Comparison of ENCODE assay signal across 19 cellular contexts in the genomic region with DNA sequence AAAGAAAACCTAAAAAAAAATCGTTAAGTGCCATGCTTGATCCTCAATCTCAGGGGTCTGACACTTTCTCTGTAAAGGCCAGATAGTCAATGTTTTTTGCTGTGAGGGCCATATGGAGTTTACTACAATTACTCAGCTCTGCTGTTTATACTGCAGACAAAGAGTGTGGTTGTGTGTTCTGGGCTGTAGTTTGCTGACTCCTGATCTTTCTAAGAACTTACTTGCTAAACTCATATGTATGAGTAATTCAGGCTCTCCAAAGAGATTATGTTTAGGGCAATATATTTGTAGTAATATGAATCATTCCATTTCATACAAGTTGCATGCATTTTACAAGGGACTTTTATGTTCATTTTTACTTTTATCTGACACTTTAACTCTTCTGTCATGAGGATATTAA.
DNase-seq lines count a peak whose midpoint lies in the region; ATAC-seq and TF ChIP-seq lines count a peak whose summit lies in the region.
"Had no signal": no experiment of that assay in that cellular context is flagged by ENCODE, and none has a peak within 500 bp of the region (broad histone marks: within the 10 kb centered on the region; RNA-seq: fewer than 3 reads in every experiment).

No MANE protein-coding gene starts in this region.

- H3K4me1 ChIP-seq in left lung = peaks cover 0 to under 1% of the 10 kb centered on the region in 2 donors
- H3K4me1 ChIP-seq: adrenal gland, right atrium auricular region, SJSA1 had no signal

- H3K36me3 ChIP-seq in MG63 (no peaks in the 10 kb centered on the region), brain microvascular endothelial cell (replicated peaks) (no peaks in the 10 kb centered on the region), left lung (no peaks in the 10 kb centered on the region)
- H3K36me3 ChIP-seq: adrenal gland, right atrium auricular region, SJSA1 had no signal

- intact Hi-C loops in left lung (cut with DNase I) = no loop called here

- H3K27ac ChIP-seq in brain microvascular endothelial cell (no peak overlapping the region), left lung (no peak overlapping the region)
- H3K27ac ChIP-seq: adrenal gland, C4-2B, right atrium auricular region, SJSA1 had no signal

- in situ Hi-C loops in brain microvascular endothelial cell (cut with HindIII; ENCODE audit: low pct_ligation_motif_present, low sequenced_read_pairs) = no loop called here

- H3K9me3 ChIP-seq in MG63 (no peaks in the 10 kb centered on the region), left lung (no peaks in the 10 kb centered on the region)
- H3K9me3 ChIP-seq: adrenal gland, right atrium auricular region, SJSA1 had no signal

- peak; percentile 56 for ATAC-seq in left lung
- ATAC-seq: K562, natural killer cell had no signal

- TF ChIP-seq CTCF in brain microvascular endothelial cell (IDR thresholded peaks at IDR 0.05; ENCODE audit: low read depth, low read length, missing control alignments) (no peak), left lung (IDR thresholded peaks at IDR 0.05) (no peak)

- H3K27me3 ChIP-seq in MG63 (no peaks in the 10 kb centered on the region), brain microvascular endothelial cell (replicated peaks) (no peaks in the 10 kb centered on the region), left lung (no peaks in the 10 kb centered on the region)
- H3K27me3 ChIP-seq: adrenal gland, right atrium auricular region, SJSA1 had no signal

- DNase-seq in DMS 273 treated with DMSO at 0.1 percent for 48 hours (lab: John Stamatoyannopoulos, UW) = peak; percentile 47
- DNase-seq in MG63 = peak; percentile 12
- DNase-seq in brain microvascular endothelial cell = peak; percentile 70
- no peak for DNase-seq in left lung
- no peak for DNase-seq in SK-N-DZ (ENCODE audit: low spot score)
- no peak for DNase-seq in HPDE6-E6E7 (ENCODE audit: extremely low spot score)
- no peak for DNase-seq in activated CD4-positive, alpha-beta T cell treated with anti-CD3 and anti-CD28 coated beads, Interleukin-2, amount 50 U/mL, for 48 hours
- DNase-seq in NCI-H187 (lab: John Stamatoyannopoulos, UW) = no peak
- DNase-seq: activated T-cell treated with anti-CD3 and anti-CD28 coated beads for 4 hours; adrenal gland; kidney glomerular epithelial cell; natural killer cell; NK-92 treated with Interleukin-12 subunit alpha and Interleukin-12 subunit beta, amount 100 ng/mL, for 24 hours; stimulated activated CD4-positive, alpha-beta T cell treated with anti-CD3 and anti-CD28 coated beads, Interleukin-4, amount 100 ng/mL, for 4 hours; stimulated activated naive CD4-positive, alpha-beta T cell had no signal

- H3K4me3 ChIP-seq in MG63 (no peak overlapping the region), brain microvascular endothelial cell (ENCODE audit: low read depth, low read length) (no peak overlapping the region), left lung (no peak overlapping the region)
- H3K4me3 ChIP-seq: adrenal gland, K562, right atrium auricular region, SJSA1 had no signal

Comparison
In these comparisons a context has a peak if more than half of its experiments do, and no peak if none do; other contexts are left out.
1. DNase-seq: peak in DMS 273 treated with DMSO at 0.1 percent for 48 hours (single experiment), MG63 (single experiment) and brain microvascular endothelial cell (single experiment); none in left lung (0 of 2), SK-N-DZ (single experiment), HPDE6-E6E7 (single experiment), activated CD4-positive, alpha-beta T cell treated with anti-CD3 and anti-CD28 coated beads, Interleukin-2, amount 50 U/mL, for 48 hours (0 of 2) and NCI-H187 (0 of 2).